31 cellular contexts compared by ENCODE assay signal in genomic region chr20:41623625-41624024, GRCh38.
"Had no signal": no experiment of that assay in that cellular context is flagged by ENCODE, and none has a peak within 500 bp of the region (broad histone marks: within the 10 kb centered on the region; RNA-seq: fewer than 3 reads in every experiment).

No MANE protein-coding gene starts in this region.

- H3K27me3 Mint-ChIP-seq: naive thymus-derived CD8-positive, alpha-beta T cell; stimulated activated naive CD8-positive, alpha-beta T cell treated with anti-CD3 and anti-CD28 coated beads, Interleukin-15, Interleukin-2, amounts not matched to agents 100 ng/mL and 50 ng/mL, for 24 hours had no signal

- DNase-seq: hypothalamus; immature natural killer cell; kidney; left colon; left lung; lower lobe of right lung; mammary epithelial cell; mesenchymal stem cell; naive thymus-derived CD8-positive, alpha-beta T cell; nucleus accumbens; pancreas; posterior cingulate gyrus; retina; right cardiac atrium; sigmoid colon; small intestine; spleen; stimulated activated CD4-positive, alpha-beta T cell treated with anti-CD3 and anti-CD28 coated beads, Interleukin-4, amount 100 ng/mL, for 24 hours; stimulated activated naive CD4-positive, alpha-beta T cell; tibial artery; trophoblast cell; upper lobe of right lung had no signal

- ATAC-seq: left colon; left lung; lower lobe of right lung; naive thymus-derived CD8-positive, alpha-beta T cell; pancreas; right cardiac atrium; stimulated activated effector memory CD8-positive, alpha-beta T cell treated with anti-CD3 and anti-CD28 coated beads, Interleukin-12 subunit alpha, Interleukin-12 subunit beta, amount 100 ng/mL, for 72 hours had no signal

- H3K36me3 Mint-ChIP-seq: immature natural killer cell; naive thymus-derived CD8-positive, alpha-beta T cell; stimulated activated effector memory CD8-positive, alpha-beta T cell treated with anti-CD3 and anti-CD28 coated beads, Interleukin-12 subunit alpha, Interleukin-12 subunit beta, amount 100 ng/mL, for 72 hours had no signal

- H3K27ac Mint-ChIP-seq: immature natural killer cell; naive thymus-derived CD8-positive, alpha-beta T cell; nephron; stimulated activated effector memory CD8-positive, alpha-beta T cell treated with anti-CD3 and anti-CD28 coated beads, Interleukin-12 subunit alpha, Interleukin-12 subunit beta, amount 100 ng/mL, for 72 hours; stimulated activated naive CD8-positive, alpha-beta T cell treated with anti-CD3 and anti-CD28 coated beads, Interleukin-15, Interleukin-2, amounts not matched to agents 100 ng/mL and 50 ng/mL, for 24 hours had no signal

- H3K27me3 ChIP-seq: left lung, pancreas, sigmoid colon, spleen, suprapubic skin, tibial artery, upper lobe of right lung had no signal

- H3K9me3 ChIP-seq: left lung, lower lobe of right lung, pancreas, prostate gland, sigmoid colon, suprapubic skin, thoracic aorta, tibial artery, upper lobe of right lung had no signal

- H3K4me3 ChIP-seq: left lung, lower lobe of right lung, pancreas, prostate gland, sigmoid colon, spleen, suprapubic skin, thoracic aorta, tibial artery, upper lobe of right lung had no signal

- FAIRE-seq: islet of Langerhans, kidney, pancreas, small intestine, urothelium cell line had no signal

- H3K9me3 Mint-ChIP-seq: immature natural killer cell; naive thymus-derived CD8-positive, alpha-beta T cell; nephron; neural crest cell; stimulated activated effector memory CD8-positive, alpha-beta T cell treated with anti-CD3 and anti-CD28 coated beads, Interleukin-12 subunit alpha, Interleukin-12 subunit beta, amount 100 ng/mL, for 72 hours; stimulated activated naive CD8-positive, alpha-beta T cell treated with anti-CD3 and anti-CD28 coated beads, Interleukin-15, Interleukin-2, amounts not matched to agents 100 ng/mL and 50 ng/mL, for 24 hours had no signal

- H3K4me1 ChIP-seq: lower lobe of right lung, pancreas, prostate gland had no signal

- H3K36me3 ChIP-seq: left lung, lower lobe of right lung, pancreas, prostate gland, sigmoid colon, spleen, suprapubic skin, thoracic aorta, tibial artery, upper lobe of right lung had no signal

- H3K27ac ChIP-seq: left lung, lower lobe of right lung, pancreas, prostate gland, sigmoid colon, spleen, suprapubic skin, thoracic aorta, tibial artery, upper lobe of right lung had no signal

- H3K4me1 Mint-ChIP-seq: stimulated activated effector memory CD8-positive, alpha-beta T cell treated with anti-CD3 and anti-CD28 coated beads, Interleukin-12 subunit alpha, Interleukin-12 subunit beta, amount 100 ng/mL, for 72 hours had no signal

- H3K4me3 Mint-ChIP-seq: immature natural killer cell; naive thymus-derived CD8-positive, alpha-beta T cell; nephron; stimulated activated effector memory CD8-positive, alpha-beta T cell treated with anti-CD3 and anti-CD28 coated beads, Interleukin-12 subunit alpha, Interleukin-12 subunit beta, amount 100 ng/mL, for 72 hours; stimulated activated naive CD8-positive, alpha-beta T cell treated with anti-CD3 and anti-CD28 coated beads, Interleukin-15, Interleukin-2, amounts not matched to agents 100 ng/mL and 50 ng/mL, for 24 hours had no signal
